Comparison of ENCODE assay signal across 8 cellular contexts in the genomic region with DNA sequence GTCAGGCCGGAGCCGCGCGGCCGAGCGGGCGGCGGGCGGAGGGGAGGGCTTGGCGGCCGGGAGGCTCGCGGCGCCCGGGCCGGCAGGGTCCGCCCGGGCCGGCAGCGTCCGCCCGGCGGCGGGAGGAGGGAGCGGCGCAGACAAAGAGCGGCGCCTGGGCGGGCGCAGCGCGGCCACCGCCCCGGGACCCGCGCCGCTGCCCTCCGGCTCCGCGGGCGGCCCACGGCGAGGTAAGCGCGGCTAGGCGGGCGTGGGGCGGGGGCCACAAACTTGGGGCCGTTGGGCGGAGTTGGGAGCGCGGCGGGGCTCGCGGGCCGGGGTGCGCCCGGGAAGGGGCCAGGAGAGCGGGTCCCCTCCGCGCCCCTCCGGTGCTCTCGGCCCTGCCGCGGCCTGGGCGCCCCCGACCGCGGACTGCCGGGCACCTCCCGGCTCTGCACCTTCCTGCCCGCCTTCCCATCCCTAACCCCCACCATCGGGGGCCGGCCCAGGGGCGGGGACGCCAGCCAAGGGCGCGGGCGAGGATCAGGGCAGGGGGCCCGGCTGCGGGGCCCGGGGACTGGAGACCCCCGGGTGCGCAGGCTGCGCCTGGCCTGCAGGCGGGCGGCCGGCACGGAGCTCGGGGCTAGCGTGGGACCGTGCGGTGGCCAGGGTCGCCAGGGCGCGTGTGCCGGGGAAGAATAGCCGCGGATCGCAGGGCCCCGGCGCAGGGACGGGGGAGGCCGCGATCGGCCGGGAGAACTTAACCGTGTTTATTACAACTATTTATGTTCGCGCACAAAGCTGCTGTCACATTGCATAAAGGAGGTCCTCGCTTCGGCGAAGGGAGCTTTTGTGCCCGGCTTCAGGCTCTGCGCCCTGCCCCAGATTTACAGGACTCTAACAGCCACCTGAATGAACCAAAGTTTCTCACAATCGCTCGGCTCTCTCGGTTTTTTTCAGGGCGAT. TPM values are rescaled to one million over a fixed set of nuclear protein-coding genes. Genes with fewer than 3 reads are reported as not detected.
DNase-seq lines count a peak whose midpoint lies in the region; ATAC-seq, FAIRE-seq and TF ChIP-seq lines count a peak whose summit lies in the region.

Gene NCK2, plus strand, starts transcription at position 4 of the 945 bp plus-strand sequence. CDS start 110,152 bp downstream, outside the sequence.

- TF ChIP-seq POLR2A in Raji (IDR thresholded peaks at IDR 0.05; ENCODE audit: insufficient read depth, low read depth, low read length) = peak; percentile 46

- peaks cover 50 to 56% (median 54%) of the 10 kb centered on the region in 10 experiments for H3K4me1 ChIP-seq in BLaER1 treated with 17β-estradiol and CSF1 and Interleukin-3, amounts not matched to agents 10 nM and 100 nM
- peaks cover 27% of the 10 kb centered on the region for H3K4me1 ChIP-seq in keratinocyte (ENCODE audit: control insufficient read depth, extremely low read depth, insufficient read depth, low read length)

- ATAC-seq in GM18861 (IDR thresholded peaks at IDR 0.05; ENCODE audit: unreplicated experiment) (peak; percentile 15), HG03039 (IDR thresholded peaks at IDR 0.05; ENCODE audit: unreplicated experiment) (peak; percentile 12)

- no peaks in the 10 kb centered on the region for H3K27me3 ChIP-seq in BLaER1 treated with 17β-estradiol and CSF1 and Interleukin-3, amounts not matched to agents 10 nM and 100 nM
- no peaks in the 10 kb centered on the region for H3K27me3 ChIP-seq in keratinocyte (ENCODE audit: control insufficient read depth, extremely low read depth, insufficient read depth, low read length)

- H3K4me3 ChIP-seq in BLaER1 treated with 17β-estradiol and CSF1 and Interleukin-3, amounts not matched to agents 10 nM and 100 nM = peak within 1 kb of the TSS; percentile 85 to 99 (median 96)
- peak within 1 kb of the TSS; percentile 52 to 87 (median 85) for H3K4me3 ChIP-seq in keratinocyte (ENCODE audit: control insufficient read depth in 2 of 3, extremely low read depth in 1 of 3, insufficient read depth in 2 of 3, low read depth in 1 of 3, low read length in 3 of 3)

- H3K27ac ChIP-seq in BLaER1 treated with 17β-estradiol and CSF1 and Interleukin-3, amounts not matched to agents 10 nM and 100 nM = peak within 1 kb of the TSS; percentile 91 to 97 (median 95)
- H3K27ac ChIP-seq in caudate nucleus (ENCODE audit: low read depth, low read length) (peak within 1 kb of the TSS; percentile 41), keratinocyte (ENCODE audit: control insufficient read depth, insufficient read depth, low read length) (peak within 1 kb of the TSS; percentile 35)

- peaks cover 52% of the 10 kb centered on the region for H3K79me2 ChIP-seq in keratinocyte (ENCODE audit: control insufficient read depth, insufficient read depth, low read length)

- no peak for FAIRE-seq in keratinocyte (lab: Jason Lieb, UNC)

- H2AFZ ChIP-seq in keratinocyte (ENCODE audit: control insufficient read depth, low read length) = peak within 1 kb of the TSS; percentile 75

- no peaks in the 10 kb centered on the region for H3K9me1 ChIP-seq in keratinocyte (ENCODE audit: control insufficient read depth, extremely low read depth, insufficient read depth, low read length)

- dilution Hi-C loops in keratinocyte (cut with MboI; ENCODE audit: extremely low pct_ligation_motif_present, low sequenced_read_pairs) = no loop called here

- no peak for TF ChIP-seq CTCF in keratinocyte (optimal IDR thresholded peaks at IDR 0.05 in 1 of 3, IDR thresholded peaks at IDR 0.05 in 1 of 3, conservative IDR thresholded peaks at IDR 0.05 in 1 of 3; ENCODE audit: extremely low read depth in 1 of 3, insufficient read depth in 2 of 3, low read length in 3 of 3)

- peaks cover 32 to 53% (median 49%) of the 10 kb centered on the region in 11 experiments; a peak in 20 of 22 replicates for H4K20me1 ChIP-seq in BLaER1 treated with 17β-estradiol and CSF1 and Interleukin-3, amounts not matched to agents 10 nM and 100 nM
- H4K20me1 ChIP-seq in keratinocyte (ENCODE audit: control insufficient read depth, extremely low read depth, insufficient read depth, low read length) = peaks cover 5% of the 10 kb centered on the region

- DNase-seq in caudate nucleus (lab: John Stamatoyannopoulos, UW) (peak in 11 of 61 donors; percentile 14 to 56 (median 24)), keratinocyte (ENCODE audit: low read depth, low spot score) (no peak), kidney glomerular epithelial cell (lab: John Stamatoyannopoulos, UW) (no peak)
- DNase-seq in stimulated activated CD8-positive, alpha-beta memory T cell treated with anti-CD3 and anti-CD28 coated beads, Interleukin-4, amount 100 ng/mL, for 48 hours = peak; percentile 50

- H3K9me3 ChIP-seq in BLaER1 treated with 17β-estradiol and CSF1 and Interleukin-3, amounts not matched to agents 10 nM and 100 nM (replicated peaks in 1 of 11) = peaks cover 0 to 9% (median 0%) of the 10 kb centered on the region in 11 experiments; a peak in 3 of 22 replicates
- no peaks in the 10 kb centered on the region for H3K9me3 ChIP-seq in keratinocyte (ENCODE audit: control insufficient read depth, low read depth, low read length)

- H3K9ac ChIP-seq in BLaER1 treated with 17β-estradiol and CSF1 and Interleukin-3, amounts not matched to agents 10 nM and 100 nM = peak within 1 kb of the TSS; percentile 92 to 98 (median 97)
- H3K9ac ChIP-seq in keratinocyte (ENCODE audit: control insufficient read depth, extremely low read depth, insufficient read depth, low read length) = peak within 1 kb of the TSS; percentile 80

- H3K4me2 ChIP-seq in BLaER1 treated with 17β-estradiol and CSF1 and Interleukin-3, amounts not matched to agents 10 nM and 100 nM = peak within 1 kb of the TSS; percentile 82 to 99 (median 96)
- H3K4me2 ChIP-seq in keratinocyte (ENCODE audit: control insufficient read depth, extremely low read depth, insufficient read depth, low read depth, low read length) = peak within 1 kb of the TSS; percentile 95

- H3K36me3 ChIP-seq in BLaER1 treated with 17β-estradiol and CSF1 and Interleukin-3, amounts not matched to agents 10 nM and 100 nM = peaks cover 0 to 39% (median 18%) of the 10 kb centered on the region in 11 experiments; a peak in 14 of 22 replicates
- H3K36me3 ChIP-seq in keratinocyte (ENCODE audit: control insufficient read depth in 2 of 2, extremely low read depth in 1 of 2, insufficient read depth in 2 of 2, low read length in 2 of 2) = peaks cover 0 to 8% of the 10 kb centered on the region in 2 experiments

RNA-seq across cellular contexts. Expression of gene NCK2, which starts in this region (rescaled TPM):
- polyA plus RNA-seq in keratinocyte = 24.2 to 54.8 TPM (median 31.4 TPM) in 3 replicates
- 42.3 TPM for polyA plus RNA-seq in keratinocyte (2011; ENCODE audit: low read depth)
- polyA plus RNA-seq in keratinocyte (2011; cell fraction: cytosol; rRNA removed) = 34.1 and 49.8 TPM in 2 replicates
- 21.5 and 21.6 TPM in 2 replicates for polyA plus RNA-seq in keratinocyte (2011; cell fraction: nucleus; rRNA removed)
- 20.0 and 50.3 TPM in 2 replicates for polyA plus RNA-seq in keratinocyte (2012; ENCODE audit: low replicate concordance)
- 17.3 to 43.2 TPM (median 22.0 TPM) in 3 replicates for polyA minus RNA-seq in keratinocyte
- polyA minus RNA-seq in keratinocyte (2011; cell fraction: cytosol; rRNA and poly(A)+ RNA removed) = 32.8 TPM
- 16.5 and 19.8 TPM in 2 replicates for polyA minus RNA-seq in keratinocyte (2011; cell fraction: nucleus; rRNA and poly(A)+ RNA removed)

Comparison
In these comparisons a context has a peak if more than half of its experiments do, and no peak if none do; other contexts are left out.
1. H3K27ac ChIP-seq: peak in every context shown above with its lines; median percentile 95 in BLaER1 treated with 17β-estradiol and CSF1 and Interleukin-3, amounts not matched to agents 10 nM and 100 nM; 41 in caudate nucleus; 35 in keratinocyte.